ENCODE assay signal across 30 cellular contexts in genomic region chr5:59629561-59629960, GRCh38.
"Had no signal": no experiment of that assay in that cellular context is flagged by ENCODE, and none has a peak within 500 bp of the region (broad histone marks: within the 10 kb centered on the region; RNA-seq: fewer than 3 reads in every experiment).

No MANE protein-coding gene starts in this region.

- H3K27ac ChIP-seq: KMS-11 had no signal

- H3K4me3 ChIP-seq: MG63 had no signal

- H3K9ac ChIP-seq: KMS-11 had no signal

- H3K27me3 ChIP-seq: MG63 had no signal

- H3K4me2 ChIP-seq: KMS-11 had no signal

- H3K36me3 ChIP-seq: MG63 had no signal

- DNase-seq: Karpas-422, Kasumi-1, KG1, MG63, MM.1S, MV-4-11, NCI-H1048, NCI-H1092 treated with DMSO at 0.1 percent for 48 hours, NCI-H1105, NCI-H1436, NCI-H1436 treated with DMSO at 0.1 percent for 48 hours, NCI-H146, NCI-H1694, NCI-H1694 treated with DMSO at 0.1 percent for 48 hours, NCI-H187, NCI-H187 treated with DMSO at 0.1 percent for 48 hours, NCI-H1930, NCI-H2029, NCI-H2081 treated with DMSO at 0.1 percent for 48 hours, NCI-H2107, NCI-H2171, NCI-H2171 treated with DMSO at 0.1 percent for 48 hours, NCI-H2227 treated with DMSO at 0.1 percent for 48 hours, NCI-H226, NCI-H345, NCI-H446, NCI-H446 treated with DMSO at 0.1 percent for 48 hours, NCI-H510A, NCI-H510A treated with DMSO at 0.1 percent for 48 hours had no signal
